ENCODE assay signal across 20 cellular contexts in the genomic region with DNA sequence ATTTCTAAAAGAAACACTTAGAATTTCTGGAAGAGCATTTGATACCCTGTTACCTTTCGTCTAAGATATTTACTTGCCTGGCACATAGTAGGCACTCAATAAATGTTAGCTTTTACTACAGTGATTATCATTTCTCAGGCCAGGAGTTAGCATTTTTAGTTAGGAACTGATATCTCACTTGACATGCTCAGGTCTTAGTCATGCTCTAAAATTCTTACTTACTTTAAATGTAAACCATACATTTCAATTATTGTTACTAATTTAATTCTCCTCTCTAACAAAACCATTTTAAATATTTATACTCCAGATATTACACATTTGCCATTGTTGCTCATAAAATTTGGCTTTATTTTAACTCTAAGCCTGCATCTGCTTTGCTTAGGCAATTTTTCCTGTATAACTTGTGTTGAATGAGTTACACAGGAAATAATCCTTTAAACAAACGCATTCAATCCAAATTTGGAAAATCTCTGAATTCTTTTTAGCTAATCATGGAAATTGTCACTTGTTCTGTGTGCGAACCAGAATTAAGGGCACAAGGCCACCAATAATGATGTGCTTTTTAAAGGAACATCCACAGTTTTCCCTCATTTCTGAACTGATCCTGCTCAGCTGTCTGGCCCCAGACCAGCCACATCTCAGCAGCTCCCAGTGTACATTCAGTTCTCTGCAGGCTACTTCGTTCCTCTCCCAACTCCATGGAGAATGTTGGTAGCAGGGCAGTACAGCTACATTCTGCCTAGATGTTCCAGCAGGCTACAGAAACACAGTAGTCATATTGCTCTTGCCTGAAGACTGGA. TPM values are rescaled to one million over a fixed set of nuclear protein-coding genes. Genes with fewer than 3 reads are reported as not detected.
DNase-seq lines count a peak whose midpoint lies in the region; FAIRE-seq and TF ChIP-seq lines count a peak whose summit lies in the region.
"Had no signal": no experiment of that assay in that cellular context is flagged by ENCODE, and none has a peak within 500 bp of the region (broad histone marks: within the 10 kb centered on the region; RNA-seq: fewer than 3 reads in every experiment).

No MANE protein-coding gene starts in this region.

- H3K27ac Mint-ChIP-seq in mesothelial cell of epicardium: peak overlapping the region; percentile 12
- H3K27ac Mint-ChIP-seq: activated naive CD8-positive, alpha-beta T cell treated with anti-CD3 and anti-CD28 coated beads, Interleukin-2, amount 50 U/mL, for 24 hours; activated T-helper 2 cell treated with anti-CD3 and anti-CD28 coated beads, Interferon-gamma antibody, Interleukin-2, Interleukin-4, amounts not matched to agents 10 μg/mL and 5 μg/mL and 100 μg/mL, durations not matched to agents 14 hours and 24 hours and 36 hours had no signal

- H3K4me1 ChIP-seq in esophagus squamous epithelium (peaks cover 6 to 60% (median 26%) of the 10 kb centered on the region in 3 donors), tibial artery (peaks cover 0 to 81% (median 33%) of the 10 kb centered on the region in 4 donors)
- H3K4me1 ChIP-seq: BE2C, right lobe of liver had no signal

- H3K36me3 ChIP-seq in esophagus squamous epithelium (no peaks in the 10 kb centered on the region), tibial artery (no peaks in the 10 kb centered on the region)
- H3K36me3 ChIP-seq: BE2C, right lobe of liver had no signal

- no peak overlapping the region for H3K4me3 ChIP-seq in esophagus squamous epithelium
- no peak overlapping the region for H3K4me3 ChIP-seq in tibial artery
- H3K4me3 ChIP-seq: right lobe of liver had no signal

- FAIRE-seq in RCC 7860 (lab: Jason Lieb, UNC): peak; percentile 15
- FAIRE-seq: GM12891 had no signal

- no peaks in the 10 kb centered on the region for H3K9me3 ChIP-seq in esophagus squamous epithelium
- no peaks in the 10 kb centered on the region for H3K9me3 ChIP-seq in tibial artery
- H3K9me3 ChIP-seq: BE2C, right lobe of liver had no signal

- peaks cover 18% of the 10 kb centered on the region for H3K4me1 Mint-ChIP-seq in mesothelial cell of epicardium

- 59 to 62% methylated on average over 4 of the region's 4 CpGs for WGBS in esophagus squamous epithelium, 2 donors

- peaks cover 2% of the 10 kb centered on the region for H3K36me3 Mint-ChIP-seq in mesothelial cell of epicardium

- peaks cover 4% of the 10 kb centered on the region for H3K9me3 Mint-ChIP-seq in mesothelial cell of epicardium
- H3K9me3 Mint-ChIP-seq: activated naive CD8-positive, alpha-beta T cell treated with anti-CD3 and anti-CD28 coated beads, Interleukin-2, amount 50 U/mL, for 24 hours; activated T-helper 2 cell treated with anti-CD3 and anti-CD28 coated beads, Interferon-gamma antibody, Interleukin-2, Interleukin-4, amounts not matched to agents 10 μg/mL and 5 μg/mL and 100 μg/mL, durations not matched to agents 14 hours and 24 hours and 36 hours had no signal

- TF ChIP-seq CTCF in esophagus squamous epithelium (IDR thresholded peaks at IDR 0.05): no peak
- no peak for TF ChIP-seq CTCF in mesothelial cell of epicardium (IDR thresholded peaks at IDR 0.05; ENCODE audit: unreplicated experiment)
- no peak for TF ChIP-seq CTCF in tibial artery (IDR thresholded peaks at IDR 0.05)

- no peak for TF ChIP-seq POLR2A in esophagus squamous epithelium (IDR thresholded peaks at IDR 0.05)

- H3K27me3 Mint-ChIP-seq in mesothelial cell of epicardium (ENCODE audit: low read depth): no peaks in the 10 kb centered on the region

- intact Hi-C loops in esophagus squamous epithelium (cut with DNase I): no loop called here
- intact Hi-C loops in tibial artery (cut with DNase I; ENCODE audit: low total_unique reads): no loop called here

- H3K27ac ChIP-seq in esophagus squamous epithelium (peak overlapping the region in 3 of 4 donors; percentile 54 to 76 (median 64)), tibial artery (peak overlapping the region; percentile 61 to 65)
- H3K27ac ChIP-seq: right lobe of liver had no signal

- DNase-seq in RCC 7860 (ENCODE audit: low spot score) (no peak), esophagus squamous epithelium (lab: John Stamatoyannopoulos, UW) (no peak), mesothelial cell of epicardium (ENCODE audit: low spot score in 2 of 2, unreplicated experiment in 2 of 2) (no peak), tibial artery (no peak), GM03348 (ENCODE audit: low spot score) (no peak), LoVo (ENCODE audit: low spot score) (no peak)
- no peak for DNase-seq in effector CD4-positive, alpha-beta T cell
- no peak for DNase-seq in activated effector memory CD4-positive, alpha-beta T cell treated with Interleukin-2 at 50 U/mL for 16 hours
- DNase-seq: activated naive CD8-positive, alpha-beta T cell treated with anti-CD3 and anti-CD28 coated beads, Interleukin-2, amount 50 U/mL, for 24 hours; BE2C; GF-D8; head of caudate nucleus; islet precursor cell; midbrain; NCI-H1436; NCI-H2171; right lobe of liver; stimulated activated CD4-positive, alpha-beta T cell treated with anti-CD3 and anti-CD28 coated beads, Interleukin-2, amount 100 ng/mL, for 24 hours had no signal

- H3K27me3 ChIP-seq in esophagus squamous epithelium (no peaks in the 10 kb centered on the region), tibial artery (no peaks in the 10 kb centered on the region)
- H3K27me3 ChIP-seq: right lobe of liver had no signal

- no peak overlapping the region for H3K4me3 Mint-ChIP-seq in mesothelial cell of epicardium
- H3K4me3 Mint-ChIP-seq: activated naive CD8-positive, alpha-beta T cell treated with anti-CD3 and anti-CD28 coated beads, Interleukin-2, amount 50 U/mL, for 24 hours had no signal

RNA-seq across cellular contexts. Expression of a gene that starts 15.6 kb away (rescaled TPM):
- total RNA-seq in esophagus squamous epithelium (100 to 1,000 TPM in 1 of 4 donors, 10 to 100 TPM in 3; 23.8 to 146 (median 54.2) TPM), mesothelial cell of epicardium (0.38 to 0.47 TPM (median 0.45 TPM) in 3 replicates)

Comparison
In these comparisons a context has a peak if more than half of its experiments do, and no peak if none do; other contexts are left out.
1. RNA of a gene that starts 15.6 kb away (total RNA-seq): 23.8 to 146 TPM in esophagus squamous epithelium; 0.38 to 0.47 TPM in mesothelial cell of epicardium; every median in the first group is over 10 times any median in the second.